16 cellular contexts compared by ENCODE assay signal in the genomic region with DNA sequence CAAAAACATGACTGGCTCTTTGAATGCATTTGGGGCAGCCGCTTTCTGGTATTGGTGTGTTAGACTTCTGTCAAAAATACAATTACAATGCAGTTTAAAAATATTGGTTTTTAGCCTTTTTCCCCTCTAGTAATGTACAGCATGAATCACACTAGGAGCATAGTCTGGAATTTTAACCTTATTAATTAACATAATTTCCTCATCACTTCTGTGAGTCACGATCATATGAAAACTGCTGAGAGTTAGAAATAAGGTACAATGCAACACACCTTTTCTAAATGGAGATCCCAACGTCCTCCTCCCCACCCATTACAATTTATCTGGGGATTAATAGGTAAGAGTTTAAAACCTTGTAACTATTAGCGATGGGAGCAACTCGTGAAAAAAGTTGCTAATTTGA.
DNase-seq lines count a peak whose midpoint lies in the region; ATAC-seq and TF ChIP-seq lines count a peak whose summit lies in the region.
"Had no signal": no experiment of that assay in that cellular context is flagged by ENCODE, and none has a peak within 500 bp of the region (broad histone marks: within the 10 kb centered on the region; RNA-seq: fewer than 3 reads in every experiment).

No MANE protein-coding gene starts in this region.

- no peak overlapping the region for H2BK120ac ChIP-seq in mesenchymal stem cell (ENCODE audit: low read depth, low read length)

- peaks cover 5% of the 10 kb centered on the region for H3K4me1 ChIP-seq in RWPE2 (ENCODE audit: insufficient read depth, poor library complexity, severe bottlenecking)
- no peaks in the 10 kb centered on the region for H3K4me1 ChIP-seq in mesenchymal stem cell (ENCODE audit: control insufficient read depth, insufficient read depth, low read depth, low read length)
- H3K4me1 ChIP-seq: HAP-1 had no signal

- H2BK15ac ChIP-seq in mesenchymal stem cell (ENCODE audit: low read depth, poor library complexity, severe bottlenecking): no peak overlapping the region

- H3K36me3 ChIP-seq in RWPE2 (ENCODE audit: low read depth) (no peaks in the 10 kb centered on the region), mesenchymal stem cell (ENCODE audit: control insufficient read depth in 1 of 2, insufficient read depth in 2 of 2, low read depth in 1 of 2, low read length in 2 of 2) (no peaks in the 10 kb centered on the region)
- H3K36me3 ChIP-seq: HAP-1 had no signal

- peaks cover 3% of the 10 kb centered on the region for H3K9me3 Mint-ChIP-seq in activated T-cell treated with anti-CD3 and anti-CD28 coated beads, Interleukin-2, amount 50 U/mL, for 4 hours
- H3K9me3 Mint-ChIP-seq: HFFc6 had no signal

- peak; percentile 64 for ATAC-seq in RWPE2 (ENCODE audit: low read depth)
- no peak for ATAC-seq in activated T-cell treated with anti-CD3 and anti-CD28 coated beads, Interleukin-2, amount 50 U/mL, for 4 hours

- no peak overlapping the region for H2AFZ ChIP-seq in mesenchymal stem cell (ENCODE audit: low read depth, low read length)

- no peak overlapping the region for H3K4me3 Mint-ChIP-seq in activated T-cell treated with anti-CD3 and anti-CD28 coated beads, Interleukin-2, amount 50 U/mL, for 4 hours
- H3K4me3 Mint-ChIP-seq: CD4-positive, alpha-beta memory T cell; HFFc6 had no signal

- no peaks in the 10 kb centered on the region for H3K9me3 ChIP-seq in RWPE2 (ENCODE audit: severe bottlenecking)
- no peaks in the 10 kb centered on the region for H3K9me3 ChIP-seq in mesenchymal stem cell (ENCODE audit: control insufficient read depth, low read length)
- H3K9me3 ChIP-seq: HAP-1 had no signal

- no peak overlapping the region for H4K8ac ChIP-seq in mesenchymal stem cell (ENCODE audit: low read length)

- H3K27me3 ChIP-seq in RWPE2 (ENCODE audit: insufficient read depth, poor library complexity, severe bottlenecking) (no peaks in the 10 kb centered on the region), mesenchymal stem cell (ENCODE audit: control insufficient read depth in 1 of 2, insufficient read depth in 1 of 2, low read length in 2 of 2) (no peaks in the 10 kb centered on the region)

- H3K18ac ChIP-seq in mesenchymal stem cell (ENCODE audit: low read depth in 1 of 2, low read length in 2 of 2): no peak overlapping the region

- TF ChIP-seq CTCF in RWPE2 (IDR thresholded peaks at IDR 0.05; ENCODE audit: poor library complexity, severe bottlenecking) (no peak), epithelial cell of esophagus (IDR thresholded peaks at IDR 0.05; ENCODE audit: insufficient read depth, low read depth, low read length, missing control alignments) (no peak), GM10266 (IDR thresholded peaks at IDR 0.05; ENCODE audit: control insufficient read depth, insufficient read depth, low read depth, missing control alignments) (no peak)

- no peak overlapping the region for H3K4ac ChIP-seq in mesenchymal stem cell (ENCODE audit: low read depth in 1 of 2, low read length in 2 of 2)

- WGBS in mesenchymal stem cell: 83% methylated on average over 2 of the region's 5 CpGs

- no peaks in the 10 kb centered on the region for H3K36me3 Mint-ChIP-seq in activated T-cell treated with anti-CD3 and anti-CD28 coated beads, Interleukin-2, amount 50 U/mL, for 4 hours (ENCODE audit: insufficient read depth)
- H3K36me3 Mint-ChIP-seq: CD4-positive, alpha-beta memory T cell had no signal

- no peak overlapping the region for H2BK5ac ChIP-seq in mesenchymal stem cell (ENCODE audit: low read depth, low read length, poor library complexity, severe bottlenecking)

- H3K9ac ChIP-seq in mesenchymal stem cell (ENCODE audit: low read length): no peak overlapping the region

- DNase-seq in RWPE2 (ENCODE audit: low spot score) (no peak), epithelial cell of esophagus (ENCODE audit: low read depth) (peak; percentile 61), putamen (ENCODE audit: low spot score) (peak; percentile 37), mesenchymal stem cell (no peak), GM10266 (ENCODE audit: extremely low spot score) (no peak)
- DNase-seq in activated T-cell treated with anti-CD3 and anti-CD28 coated beads, Interleukin-2, amount 50 U/mL, for 4 hours: no peak
- DNase-seq: C1 segment of cervical spinal cord; Calu3; CD4-positive, alpha-beta memory T cell; COR-L47; DMS53; DMS79 treated with DMSO at 0.1 percent for 48 hours; GF-D8; GOT3; HFFc6 had no signal

- H4K91ac ChIP-seq in mesenchymal stem cell (ENCODE audit: low read length): no peak overlapping the region

- no peaks in the 10 kb centered on the region for H3K79me1 ChIP-seq in mesenchymal stem cell (replicated peaks; ENCODE audit: low read length, poor library complexity, severe bottlenecking)

- H3K4me3 ChIP-seq in RWPE2 (ENCODE audit: severe bottlenecking) (no peak overlapping the region), epithelial cell of esophagus (ENCODE audit: low read length) (no peak overlapping the region), mesenchymal stem cell (ENCODE audit: insufficient read depth in 1 of 2, low read depth in 1 of 2, low read length in 2 of 2) (no peak overlapping the region)
- H3K4me3 ChIP-seq: HAP-1 had no signal

- H3K27ac ChIP-seq in RWPE2 (ENCODE audit: poor library complexity, severe bottlenecking) (no peak overlapping the region), mesenchymal stem cell (ENCODE audit: low read length, poor library complexity, severe bottlenecking) (no peak overlapping the region)

- H3K4me1 Mint-ChIP-seq in activated T-cell treated with anti-CD3 and anti-CD28 coated beads, Interleukin-2, amount 50 U/mL, for 4 hours (ENCODE audit: low read depth): no peaks in the 10 kb centered on the region
- H3K4me1 Mint-ChIP-seq: CD4-positive, alpha-beta memory T cell had no signal

- H2AK5ac ChIP-seq in mesenchymal stem cell (ENCODE audit: low read length, severe bottlenecking): no peak overlapping the region

- no peak overlapping the region for H3K23ac ChIP-seq in mesenchymal stem cell (ENCODE audit: low read length in 2 of 2)

- no peak overlapping the region for H3K4me2 ChIP-seq in mesenchymal stem cell (ENCODE audit: low read length, poor library complexity, severe bottlenecking)

- no peak overlapping the region for H3K14ac ChIP-seq in mesenchymal stem cell (ENCODE audit: low read length in 2 of 2)

- H3K27me3 Mint-ChIP-seq in activated T-cell treated with anti-CD3 and anti-CD28 coated beads, Interleukin-2, amount 50 U/mL, for 4 hours (ENCODE audit: low read depth): peaks cover 2% of the 10 kb centered on the region

- no peak overlapping the region for H2BK12ac ChIP-seq in mesenchymal stem cell (ENCODE audit: low read length in 2 of 2)

Comparison
In these comparisons a context has a peak if more than half of its experiments do, and no peak if none do; other contexts are left out.
1. DNase-seq: peak in epithelial cell of esophagus (single experiment) and putamen (single experiment); none in RWPE2 (single experiment), activated T-cell treated with anti-CD3 and anti-CD28 coated beads, Interleukin-2, amount 50 U/mL, for 4 hours (single experiment), mesenchymal stem cell (single experiment) and GM10266 (single experiment).